In the genomic region with DNA sequence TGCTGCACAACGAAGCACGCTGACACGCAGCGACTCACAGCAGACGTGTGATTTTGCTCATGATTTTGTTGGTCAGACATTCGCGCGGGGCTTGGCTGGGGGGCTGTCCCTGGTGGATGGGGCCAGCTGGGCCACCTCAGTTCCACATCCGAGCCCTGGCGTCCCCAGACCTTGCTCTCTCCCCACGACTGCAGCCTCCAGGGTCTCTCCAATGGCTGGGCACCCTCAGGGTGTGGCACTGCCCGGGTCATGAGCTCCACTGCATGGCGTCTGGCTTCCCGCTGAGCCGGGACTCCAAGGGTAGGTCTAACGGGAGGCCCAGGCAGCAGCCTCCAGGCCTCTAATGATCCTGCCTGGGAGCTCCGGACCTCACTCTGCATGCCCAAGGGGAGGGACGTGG, we compare ENCODE assay signal across 1 cellular context.
TF ChIP-seq lines count a peak whose summit lies in the region.

No MANE protein-coding gene starts in this region.

TF ChIP-seq in H1, 55 proteins besides CTCF, POLR2A, EP300 and RAD21 (continued from another document):
- TF ChIP-seq GABPA (IDR thresholded peaks at IDR 0.05; ENCODE audit: borderline replicate concordance, insufficient read depth, low read length): no peak
- TF ChIP-seq JUN (IDR thresholded peaks at IDR 0.05; ENCODE audit: low read depth, low read length): no peak
- TF ChIP-seq SIN3A (conservative IDR thresholded peaks at IDR 0.05 in 1 of 2, IDR thresholded peaks at IDR 0.05 in 1 of 2; ENCODE audit: low read depth in 1 of 2, low read length in 2 of 2): no peak
- TF ChIP-seq SP1 (IDR thresholded peaks at IDR 0.05; ENCODE audit: low read depth, low read length): no peak
- TF ChIP-seq, protein P1, sequence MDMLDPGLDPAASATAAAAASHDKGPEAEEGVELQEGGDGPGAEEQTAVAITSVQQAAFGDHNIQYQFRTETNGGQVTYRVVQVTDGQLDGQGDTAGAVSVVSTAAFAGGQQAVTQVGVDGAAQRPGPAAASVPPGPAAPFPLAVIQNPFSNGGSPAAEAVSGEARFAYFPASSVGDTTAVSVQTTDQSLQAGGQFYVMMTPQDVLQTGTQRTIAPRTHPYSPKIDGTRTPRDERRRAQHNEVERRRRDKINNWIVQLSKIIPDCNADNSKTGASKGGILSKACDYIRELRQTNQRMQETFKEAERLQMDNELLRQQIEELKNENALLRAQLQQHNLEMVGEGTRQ (IDR thresholded peaks at IDR 0.05; ENCODE audit: low read length): no peak
- no peak for TF ChIP-seq CBX5 (IDR thresholded peaks at IDR 0.05; ENCODE audit: low read depth, low read length)
